20 cellular contexts compared by ENCODE assay signal in the genomic region with DNA sequence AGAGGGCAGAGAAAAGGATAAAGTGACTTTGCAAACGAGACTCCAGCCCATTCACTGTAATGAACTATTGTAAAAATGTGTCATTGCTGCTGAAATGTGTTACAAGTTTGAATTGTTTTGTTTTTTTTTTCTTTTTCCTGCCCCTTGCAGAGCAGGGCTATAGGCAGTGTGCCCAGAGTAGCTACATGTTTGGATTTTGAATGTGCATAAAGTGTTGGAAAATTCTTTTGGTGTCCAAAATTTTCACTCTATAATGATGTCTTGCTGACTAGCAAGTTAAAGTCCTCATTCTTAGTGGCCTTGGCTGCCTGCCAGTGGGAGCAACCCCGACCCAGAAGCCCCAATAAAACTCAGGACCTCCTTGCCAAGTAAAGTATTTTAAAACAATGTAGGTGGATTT.
DNase-seq lines count a peak whose midpoint lies in the region; ATAC-seq and TF ChIP-seq lines count a peak whose summit lies in the region.
"Had no signal": no experiment of that assay in that cellular context is flagged by ENCODE, and none has a peak within 500 bp of the region (broad histone marks: within the 10 kb centered on the region; RNA-seq: fewer than 3 reads in every experiment).

No MANE protein-coding gene starts in this region.

- no peaks in the 10 kb centered on the region for H3K27me3 ChIP-seq in osteoblast (ENCODE audit: insufficient read depth, low read length)
- H3K27me3 ChIP-seq: BLaER1 had no signal

- H3K4me3 ChIP-seq in osteoblast (ENCODE audit: insufficient read depth, low read length) = no peak overlapping the region
- H3K4me3 ChIP-seq: A549, BLaER1, gastroesophageal sphincter had no signal

- no peak for TF ChIP-seq CTCF in osteoblast (IDR thresholded peaks at IDR 0.05; ENCODE audit: extremely low read depth, low read depth, low read length)
- no peak for TF ChIP-seq CTCF in GM13976 (IDR thresholded peaks at IDR 0.05; ENCODE audit: borderline replicate concordance, control extremely low read depth, extremely low read depth, insufficient read depth, missing control alignments)

- H3K4me1 ChIP-seq in osteoblast (ENCODE audit: insufficient read depth, low read length) = peaks cover 4% of the 10 kb centered on the region

- no peaks in the 10 kb centered on the region for H3K36me3 ChIP-seq in osteoblast (ENCODE audit: insufficient read depth, low read length)
- H3K36me3 ChIP-seq: BLaER1, gastroesophageal sphincter had no signal

- ATAC-seq in GM18873 (IDR thresholded peaks at IDR 0.05; ENCODE audit: low FRiP score, unreplicated experiment) = no peak
- ATAC-seq: gastroesophageal sphincter had no signal

- H2AFZ ChIP-seq in osteoblast (ENCODE audit: low read length) = no peak overlapping the region

- no peaks in the 10 kb centered on the region for H3K79me2 ChIP-seq in osteoblast (ENCODE audit: insufficient read depth, low read length)

- peak overlapping the region; percentile 45 for H3K4me2 ChIP-seq in osteoblast (ENCODE audit: insufficient read depth, low read length)
- H3K4me2 ChIP-seq: A549, BLaER1 had no signal

- no peaks in the 10 kb centered on the region for H3K9me3 ChIP-seq in osteoblast (ENCODE audit: low read depth, low read length)
- H3K9me3 ChIP-seq: A549, BLaER1, gastroesophageal sphincter had no signal

- in situ Hi-C loops in G401 (cut with HindIII; ENCODE audit: low sequenced_read_pairs) (no loop called here), GM13976 (cut with MboI; ENCODE audit: low sequenced_read_pairs, unreplicated experiment) (no loop called here)

- H3K27ac ChIP-seq in osteoblast (ENCODE audit: low read depth, low read length) = no peak overlapping the region
- H3K27ac ChIP-seq: A549, BLaER1, gastroesophageal sphincter, RWPE1 had no signal

- DNase-seq in G401 (ENCODE audit: low spot score) = peak; percentile 28
- DNase-seq in astrocyte of the hippocampus (ENCODE audit: low read depth, low spot score) = peak; percentile 77
- DNase-seq in fibroblast of the conjunctiva (ENCODE audit: low read depth) = peak; percentile 18
- no peak for DNase-seq in osteoblast (ENCODE audit: insufficient read length, low spot score, missing footprints)
- DNase-seq in GM13976 (ENCODE audit: low spot score) = no peak
- DNase-seq in Kasumi-1 (lab: John Stamatoyannopoulos, UW) = no peak
- no peak for DNase-seq in activated T-cell treated with anti-CD3 and anti-CD28 coated beads, Interleukin-2, amount 50 U/mL, for 48 hours
- DNase-seq: activated CD4-positive, CD25-positive, alpha-beta regulatory T cell treated with anti-CD3 and anti-CD28 coated beads, Interleukin-2, amount 50 U/mL, for 72 hours; activated CD8-positive, alpha-beta memory T cell treated with anti-CD3 and anti-CD28 coated beads for 24 hours; activated naive CD4-positive, alpha-beta T cell treated with anti-CD3 and anti-CD28 coated beads, Interleukin-2, amount 50 U/mL, for 16 hours; dermis blood vessel endothelial cell; NCI-H1417 treated with DMSO at 0.1 percent for 48 hours; NCI-H524; stimulated activated CD4-positive, alpha-beta T cell treated with anti-CD3 and anti-CD28 coated beads, Interleukin-4, amount 100 ng/mL, for 4 hours; T1000 had no signal

- H4K20me1 ChIP-seq in osteoblast (ENCODE audit: insufficient read depth, low read length) = no peaks in the 10 kb centered on the region
- H4K20me1 ChIP-seq: BLaER1 had no signal

Comparison
In these comparisons a context has a peak if more than half of its experiments do, and no peak if none do; other contexts are left out.
1. DNase-seq: peak in G401 (single experiment), astrocyte of the hippocampus (single experiment) and fibroblast of the conjunctiva (single experiment); none in osteoblast (single experiment), GM13976 (single experiment), Kasumi-1 (0 of 2) and activated T-cell treated with anti-CD3 and anti-CD28 coated beads, Interleukin-2, amount 50 U/mL, for 48 hours (0 of 2).